In the genomic region with DNA sequence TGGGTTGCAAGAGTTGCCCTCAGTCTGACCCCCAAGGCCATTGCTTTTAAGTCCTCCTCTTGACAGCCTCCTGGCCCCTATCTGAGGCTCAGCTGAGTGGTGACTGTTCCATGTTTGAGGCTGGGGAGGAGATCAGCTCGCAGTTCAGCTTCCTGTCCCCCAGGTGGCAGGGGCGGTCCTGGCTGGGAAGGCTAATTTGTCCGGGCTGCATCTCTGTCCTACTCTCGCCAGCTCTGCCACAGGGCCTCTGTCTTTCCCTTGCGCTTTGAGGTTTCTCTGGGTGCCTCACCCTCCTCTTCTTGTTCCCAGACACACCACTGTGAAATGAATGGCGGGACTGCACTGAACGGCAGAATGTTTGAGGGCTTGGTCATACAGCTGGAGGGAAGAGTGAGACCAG, we compare ENCODE assay signal across 1 cellular context.
TF ChIP-seq lines count a peak whose summit lies in the region.

No MANE protein-coding gene starts in this region.

TF ChIP-seq in WTC11, 78 proteins besides CTCF, POLR2A, EP300 and RAD21 (continued from another document):
- TF ChIP-seq ZNF121 (CRISPR knock-in tag; IDR thresholded peaks at IDR 0.05) (no peak), CREM (CRISPR knock-in tag; IDR thresholded peaks at IDR 0.05) (no peak), NR3C1 (CRISPR knock-in tag; conservative IDR thresholded peaks at IDR 0.05; ENCODE audit: low read depth) (no peak), MYBL2 (CRISPR knock-in tag; IDR thresholded peaks at IDR 0.05) (no peak), HMGA2 (CRISPR knock-in tag; IDR thresholded peaks at IDR 0.05) (no peak)
- TF ChIP-seq, protein P1, sequence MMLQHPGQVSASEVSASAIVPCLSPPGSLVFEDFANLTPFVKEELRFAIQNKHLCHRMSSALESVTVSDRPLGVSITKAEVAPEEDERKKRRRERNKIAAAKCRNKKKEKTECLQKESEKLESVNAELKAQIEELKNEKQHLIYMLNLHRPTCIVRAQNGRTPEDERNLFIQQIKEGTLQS (CRISPR knock-in tag; conservative IDR thresholded peaks at IDR 0.05): no peak
- TF ChIP-seq, protein P2, sequence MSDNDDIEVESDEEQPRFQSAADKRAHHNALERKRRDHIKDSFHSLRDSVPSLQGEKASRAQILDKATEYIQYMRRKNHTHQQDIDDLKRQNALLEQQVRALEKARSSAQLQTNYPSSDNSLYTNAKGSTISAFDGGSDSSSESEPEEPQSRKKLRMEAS (CRISPR knock-in tag; IDR thresholded peaks at IDR 0.05): no peak
- TF ChIP-seq, protein P3, sequence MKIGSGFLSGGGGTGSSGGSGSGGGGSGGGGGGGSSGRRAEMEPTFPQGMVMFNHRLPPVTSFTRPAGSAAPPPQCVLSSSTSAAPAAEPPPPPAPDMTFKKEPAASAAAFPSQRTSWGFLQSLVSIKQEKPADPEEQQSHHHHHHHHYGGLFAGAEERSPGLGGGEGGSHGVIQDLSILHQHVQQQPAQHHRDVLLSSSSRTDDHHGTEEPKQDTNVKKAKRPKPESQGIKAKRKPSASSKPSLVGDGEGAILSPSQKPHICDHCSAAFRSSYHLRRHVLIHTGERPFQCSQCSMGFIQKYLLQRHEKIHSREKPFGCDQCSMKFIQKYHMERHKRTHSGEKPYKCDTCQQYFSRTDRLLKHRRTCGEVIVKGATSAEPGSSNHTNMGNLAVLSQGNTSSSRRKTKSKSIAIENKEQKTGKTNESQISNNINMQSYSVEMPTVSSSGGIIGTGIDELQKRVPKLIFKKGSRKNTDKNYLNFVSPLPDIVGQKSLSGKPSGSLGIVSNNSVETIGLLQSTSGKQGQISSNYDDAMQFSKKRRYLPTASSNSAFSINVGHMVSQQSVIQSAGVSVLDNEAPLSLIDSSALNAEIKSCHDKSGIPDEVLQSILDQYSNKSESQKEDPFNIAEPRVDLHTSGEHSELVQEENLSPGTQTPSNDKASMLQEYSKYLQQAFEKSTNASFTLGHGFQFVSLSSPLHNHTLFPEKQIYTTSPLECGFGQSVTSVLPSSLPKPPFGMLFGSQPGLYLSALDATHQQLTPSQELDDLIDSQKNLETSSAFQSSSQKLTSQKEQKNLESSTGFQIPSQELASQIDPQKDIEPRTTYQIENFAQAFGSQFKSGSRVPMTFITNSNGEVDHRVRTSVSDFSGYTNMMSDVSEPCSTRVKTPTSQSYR (CRISPR knock-in tag; IDR thresholded peaks at IDR 0.05): no peak
- TF ChIP-seq, protein P4, sequence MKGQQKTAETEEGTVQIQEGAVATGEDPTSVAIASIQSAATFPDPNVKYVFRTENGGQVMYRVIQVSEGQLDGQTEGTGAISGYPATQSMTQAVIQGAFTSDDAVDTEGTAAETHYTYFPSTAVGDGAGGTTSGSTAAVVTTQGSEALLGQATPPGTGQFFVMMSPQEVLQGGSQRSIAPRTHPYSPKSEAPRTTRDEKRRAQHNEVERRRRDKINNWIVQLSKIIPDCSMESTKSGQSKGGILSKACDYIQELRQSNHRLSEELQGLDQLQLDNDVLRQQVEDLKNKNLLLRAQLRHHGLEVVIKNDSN (CRISPR knock-in tag; IDR thresholded peaks at IDR 0.05): no peak
- TF ChIP-seq, protein P5, sequence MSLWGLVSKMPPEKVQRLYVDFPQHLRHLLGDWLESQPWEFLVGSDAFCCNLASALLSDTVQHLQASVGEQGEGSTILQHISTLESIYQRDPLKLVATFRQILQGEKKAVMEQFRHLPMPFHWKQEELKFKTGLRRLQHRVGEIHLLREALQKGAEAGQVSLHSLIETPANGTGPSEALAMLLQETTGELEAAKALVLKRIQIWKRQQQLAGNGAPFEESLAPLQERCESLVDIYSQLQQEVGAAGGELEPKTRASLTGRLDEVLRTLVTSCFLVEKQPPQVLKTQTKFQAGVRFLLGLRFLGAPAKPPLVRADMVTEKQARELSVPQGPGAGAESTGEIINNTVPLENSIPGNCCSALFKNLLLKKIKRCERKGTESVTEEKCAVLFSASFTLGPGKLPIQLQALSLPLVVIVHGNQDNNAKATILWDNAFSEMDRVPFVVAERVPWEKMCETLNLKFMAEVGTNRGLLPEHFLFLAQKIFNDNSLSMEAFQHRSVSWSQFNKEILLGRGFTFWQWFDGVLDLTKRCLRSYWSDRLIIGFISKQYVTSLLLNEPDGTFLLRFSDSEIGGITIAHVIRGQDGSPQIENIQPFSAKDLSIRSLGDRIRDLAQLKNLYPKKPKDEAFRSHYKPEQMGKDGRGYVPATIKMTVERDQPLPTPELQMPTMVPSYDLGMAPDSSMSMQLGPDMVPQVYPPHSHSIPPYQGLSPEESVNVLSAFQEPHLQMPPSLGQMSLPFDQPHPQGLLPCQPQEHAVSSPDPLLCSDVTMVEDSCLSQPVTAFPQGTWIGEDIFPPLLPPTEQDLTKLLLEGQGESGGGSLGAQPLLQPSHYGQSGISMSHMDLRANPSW (CRISPR knock-in tag; conservative IDR thresholded peaks at IDR 0.05; ENCODE audit: low read depth): no peak
- TF ChIP-seq, protein P6, sequence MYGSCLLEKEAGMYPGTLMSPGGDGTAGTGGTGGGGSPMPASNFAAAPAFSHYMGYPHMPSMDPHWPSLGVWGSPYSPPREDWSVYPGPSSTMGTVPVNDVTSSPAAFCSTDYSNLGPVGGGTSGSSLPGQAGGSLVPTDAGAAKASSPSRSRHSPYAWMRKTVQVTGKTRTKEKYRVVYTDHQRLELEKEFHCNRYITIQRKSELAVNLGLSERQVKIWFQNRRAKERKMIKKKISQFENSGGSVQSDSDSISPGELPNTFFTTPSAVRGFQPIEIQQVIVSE (CRISPR knock-in tag; IDR thresholded peaks at IDR 0.05; ENCODE audit: borderline replicate concordance): no peak
- TF ChIP-seq, protein P7, sequence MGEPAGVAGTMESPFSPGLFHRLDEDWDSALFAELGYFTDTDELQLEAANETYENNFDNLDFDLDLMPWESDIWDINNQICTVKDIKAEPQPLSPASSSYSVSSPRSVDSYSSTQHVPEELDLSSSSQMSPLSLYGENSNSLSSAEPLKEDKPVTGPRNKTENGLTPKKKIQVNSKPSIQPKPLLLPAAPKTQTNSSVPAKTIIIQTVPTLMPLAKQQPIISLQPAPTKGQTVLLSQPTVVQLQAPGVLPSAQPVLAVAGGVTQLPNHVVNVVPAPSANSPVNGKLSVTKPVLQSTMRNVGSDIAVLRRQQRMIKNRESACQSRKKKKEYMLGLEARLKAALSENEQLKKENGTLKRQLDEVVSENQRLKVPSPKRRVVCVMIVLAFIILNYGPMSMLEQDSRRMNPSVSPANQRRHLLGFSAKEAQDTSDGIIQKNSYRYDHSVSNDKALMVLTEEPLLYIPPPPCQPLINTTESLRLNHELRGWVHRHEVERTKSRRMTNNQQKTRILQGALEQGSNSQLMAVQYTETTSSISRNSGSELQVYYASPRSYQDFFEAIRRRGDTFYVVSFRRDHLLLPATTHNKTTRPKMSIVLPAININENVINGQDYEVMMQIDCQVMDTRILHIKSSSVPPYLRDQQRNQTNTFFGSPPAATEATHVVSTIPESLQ (CRISPR knock-in tag; IDR thresholded peaks at IDR 0.05): no peak
- TF ChIP-seq, protein P8, sequence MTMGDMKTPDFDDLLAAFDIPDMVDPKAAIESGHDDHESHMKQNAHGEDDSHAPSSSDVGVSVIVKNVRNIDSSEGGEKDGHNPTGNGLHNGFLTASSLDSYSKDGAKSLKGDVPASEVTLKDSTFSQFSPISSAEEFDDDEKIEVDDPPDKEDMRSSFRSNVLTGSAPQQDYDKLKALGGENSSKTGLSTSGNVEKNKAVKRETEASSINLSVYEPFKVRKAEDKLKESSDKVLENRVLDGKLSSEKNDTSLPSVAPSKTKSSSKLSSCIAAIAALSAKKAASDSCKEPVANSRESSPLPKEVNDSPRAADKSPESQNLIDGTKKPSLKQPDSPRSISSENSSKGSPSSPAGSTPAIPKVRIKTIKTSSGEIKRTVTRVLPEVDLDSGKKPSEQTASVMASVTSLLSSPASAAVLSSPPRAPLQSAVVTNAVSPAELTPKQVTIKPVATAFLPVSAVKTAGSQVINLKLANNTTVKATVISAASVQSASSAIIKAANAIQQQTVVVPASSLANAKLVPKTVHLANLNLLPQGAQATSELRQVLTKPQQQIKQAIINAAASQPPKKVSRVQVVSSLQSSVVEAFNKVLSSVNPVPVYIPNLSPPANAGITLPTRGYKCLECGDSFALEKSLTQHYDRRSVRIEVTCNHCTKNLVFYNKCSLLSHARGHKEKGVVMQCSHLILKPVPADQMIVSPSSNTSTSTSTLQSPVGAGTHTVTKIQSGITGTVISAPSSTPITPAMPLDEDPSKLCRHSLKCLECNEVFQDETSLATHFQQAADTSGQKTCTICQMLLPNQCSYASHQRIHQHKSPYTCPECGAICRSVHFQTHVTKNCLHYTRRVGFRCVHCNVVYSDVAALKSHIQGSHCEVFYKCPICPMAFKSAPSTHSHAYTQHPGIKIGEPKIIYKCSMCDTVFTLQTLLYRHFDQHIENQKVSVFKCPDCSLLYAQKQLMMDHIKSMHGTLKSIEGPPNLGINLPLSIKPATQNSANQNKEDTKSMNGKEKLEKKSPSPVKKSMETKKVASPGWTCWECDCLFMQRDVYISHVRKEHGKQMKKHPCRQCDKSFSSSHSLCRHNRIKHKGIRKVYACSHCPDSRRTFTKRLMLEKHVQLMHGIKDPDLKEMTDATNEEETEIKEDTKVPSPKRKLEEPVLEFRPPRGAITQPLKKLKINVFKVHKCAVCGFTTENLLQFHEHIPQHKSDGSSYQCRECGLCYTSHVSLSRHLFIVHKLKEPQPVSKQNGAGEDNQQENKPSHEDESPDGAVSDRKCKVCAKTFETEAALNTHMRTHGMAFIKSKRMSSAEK (CRISPR knock-in tag; IDR thresholded peaks at IDR 0.05; ENCODE audit: borderline replicate concordance): no peak
